15 cellular contexts compared by ENCODE assay signal in genomic region chr2:120453635-120453998, GRCh38.
DNase-seq lines count a peak whose midpoint lies in the region; ATAC-seq and FAIRE-seq lines count a peak whose summit lies in the region.
"Had no signal": no experiment of that assay in that cellular context is flagged by ENCODE, and none has a peak within 500 bp of the region (broad histone marks: within the 10 kb centered on the region; RNA-seq: fewer than 3 reads in every experiment).

No MANE protein-coding gene starts in this region.

- no peak overlapping the region for H2AFZ ChIP-seq in GM23248

- WGBS in GM23248 (ENCODE audit: low coverage in 1 of 2, low lambda C conversion rate in 2 of 2, missing lambda C conversion rate in 2 of 2), 2 experiments: 87 to 89% methylated on average over 3 of the region's 3 CpGs

- peaks cover 4% of the 10 kb centered on the region for H3K9me3 ChIP-seq in GM23248 (ENCODE audit: low read depth)
- H3K9me3 ChIP-seq: gastrocnemius medialis, ovary, suprapubic skin had no signal

- DNase-seq in GM23248: peak; percentile 71
- peak; percentile 81 for DNase-seq in RPMI7951 (ENCODE audit: low read depth)
- peak; percentile 75 for DNase-seq in glomerular visceral epithelial cell (ENCODE audit: extremely low spot score)
- peak; percentile 39 for DNase-seq in urothelium cell line (ENCODE audit: low spot score)
- no peak for DNase-seq in GM19239 (ENCODE audit: insufficient read length, low spot score)
- no peak for DNase-seq in NCI-H1417 treated with DMSO at 0.1 percent for 48 hours (lab: John Stamatoyannopoulos, UW)
- DNase-seq: activated CD4-positive, CD25-positive, alpha-beta regulatory T cell treated with anti-CD3 and anti-CD28 coated beads, Interleukin-2, amount 50 U/mL, for 72 hours; DND-41; gastrocnemius medialis; stimulated activated CD4-positive, alpha-beta T cell treated with anti-CD3 and anti-CD28 coated beads, Interleukin-4, amount 100 ng/mL, for 4 hours; stimulated activated CD8-positive, alpha-beta memory T cell treated with anti-CD3 and anti-CD28 coated beads, Interleukin-4, amount 100 ng/mL, for 48 hours had no signal

- FAIRE-seq in urothelium cell line (lab: Jason Lieb, UNC): peak; percentile 67
- no peak for FAIRE-seq in GM19239 (lab: Jason Lieb, UNC)
- FAIRE-seq: colon had no signal

- H3F3A ChIP-seq in GM23248 (ENCODE audit: insufficient read depth): 0 out of 2 replicates have a peak, but pooled peaks cover 2% of the 10 kb centered on the region

- H3K9me2 ChIP-seq in GM23248 (ENCODE audit: insufficient read depth): no peaks in the 10 kb centered on the region

- H3K4me2 ChIP-seq in GM23248 (ENCODE audit: unreplicated experiment): no peak overlapping the region

- H3K4me3 ChIP-seq in GM23248: no peak overlapping the region
- H3K4me3 ChIP-seq: gastrocnemius medialis, ovary, suprapubic skin had no signal

- H4K20me1 ChIP-seq in GM23248 (ENCODE audit: insufficient read depth): no peaks in the 10 kb centered on the region

- H3K27me3 ChIP-seq in GM23248 (replicated peaks; ENCODE audit: insufficient read depth): no peaks in the 10 kb centered on the region
- H3K27me3 ChIP-seq: gastrocnemius medialis, ovary, suprapubic skin had no signal

- H3K9ac ChIP-seq in GM23248: no peak overlapping the region

- peaks cover 20% of the 10 kb centered on the region for H3K4me1 ChIP-seq in GM23248 (ENCODE audit: insufficient read depth)
- H3K4me1 ChIP-seq: gastrocnemius medialis, suprapubic skin had no signal

- H3K79me2 ChIP-seq in GM23248 (ENCODE audit: insufficient read depth): no peaks in the 10 kb centered on the region

- no peak for ATAC-seq in GM21381 (IDR thresholded peaks at IDR 0.05; ENCODE audit: unreplicated experiment)
- ATAC-seq: gastrocnemius medialis had no signal

- H3K27ac ChIP-seq in GM23248: no peak overlapping the region
- H3K27ac ChIP-seq: gastrocnemius medialis, ovary, suprapubic skin had no signal

- in situ Hi-C loops in GM23248 (cut with MboI): no loop called here

- no peaks in the 10 kb centered on the region for H3K36me3 ChIP-seq in GM23248 (ENCODE audit: low read depth)
- H3K36me3 ChIP-seq: gastrocnemius medialis, ovary, suprapubic skin had no signal

Comparison
In these comparisons a context has a peak if more than half of its experiments do, and no peak if none do; other contexts are left out.
1. DNase-seq: peak in GM23248 (single experiment), RPMI7951 (single experiment), glomerular visceral epithelial cell (single experiment) and urothelium cell line (single experiment); none in GM19239 (single experiment) and NCI-H1417 treated with DMSO at 0.1 percent for 48 hours (single experiment).